In genomic region chr2:84872691-84873090, GRCh38 we compare ENCODE assay signal across 1 cellular context. TPM values are rescaled to one million over a fixed set of nuclear protein-coding genes. Genes with fewer than 3 reads are reported as not detected.
"Had no signal": no experiment of that assay in that cellular context is flagged by ENCODE, and none has a peak within 500 bp of the region (broad histone marks: within the 10 kb centered on the region; RNA-seq: fewer than 3 reads in every experiment).

No MANE protein-coding gene starts in this region.

RNA-seq across cellular contexts. Expression of gene TRABD2A, which starts 8.2 kb away (rescaled TPM):
- total RNA-seq: smooth muscle cell had no signal
